ENCODE assay signal across 8 cellular contexts in the genomic region with DNA sequence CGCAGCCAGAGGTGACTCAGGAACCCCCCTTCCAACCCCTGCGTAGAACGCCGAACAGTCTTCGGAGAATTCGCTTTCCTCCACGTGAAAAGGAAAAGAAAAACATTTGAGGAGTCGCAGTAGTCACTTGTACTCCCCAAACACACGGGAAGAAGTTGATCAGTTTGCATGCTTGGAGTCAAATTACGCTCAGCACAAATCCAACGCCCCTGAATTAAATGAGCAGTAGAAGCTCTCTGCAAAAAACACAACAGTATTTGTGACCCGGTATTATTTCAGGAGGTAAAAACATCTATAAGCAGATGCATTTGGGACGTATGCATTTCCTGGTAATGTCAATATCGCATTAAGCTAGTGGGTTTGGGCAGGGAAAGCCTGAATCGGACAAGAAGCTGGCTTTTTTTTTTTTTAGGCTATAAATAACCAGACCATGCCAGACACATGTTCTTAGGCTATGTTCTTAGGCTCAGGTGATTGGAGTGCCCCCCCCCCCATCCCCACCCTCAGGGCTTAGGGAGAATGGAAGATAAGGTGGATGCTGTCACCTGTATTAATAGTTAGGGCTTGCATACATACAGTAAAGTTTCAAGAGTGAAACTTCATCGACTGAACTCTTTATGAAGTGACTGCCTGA. TPM values are rescaled to one million over a fixed set of nuclear protein-coding genes. Genes with fewer than 3 reads are reported as not detected.
DNase-seq lines count a peak whose midpoint lies in the region; ATAC-seq and TF ChIP-seq lines count a peak whose summit lies in the region.

No MANE protein-coding gene starts in this region.

- H3K27me3 Mint-ChIP-seq in chondrocyte (ENCODE audit: low read depth) = no peaks in the 10 kb centered on the region

- no peaks in the 10 kb centered on the region for H3K36me3 ChIP-seq in upper lobe of left lung

- no peak for TF ChIP-seq POLR2A in upper lobe of left lung (IDR thresholded peaks at IDR 0.05)

- H3K4me1 ChIP-seq in upper lobe of left lung = peaks cover 9 to 24% (median 22%) of the 10 kb centered on the region in 4 donors

- H3K9me3 ChIP-seq in upper lobe of left lung = no peaks in the 10 kb centered on the region

- H3K4me1 Mint-ChIP-seq in chondrocyte (ENCODE audit: low read depth) = peaks cover 19% of the 10 kb centered on the region

- H3K4me3 ChIP-seq in upper lobe of left lung = peak overlapping the region; percentile 55 to 89 (median 72)

- peak overlapping the region; percentile 83 to 95 (median 88) for H3K27ac ChIP-seq in upper lobe of left lung

- ATAC-seq in upper lobe of left lung (ENCODE audit: low FRiP score in 2 of 2) (peak in 1 of 2 donors; percentile 13), HG02610 (IDR thresholded peaks at IDR 0.05; ENCODE audit: unreplicated experiment) (no peak)

- no peak for TF ChIP-seq EP300 in upper lobe of left lung (IDR thresholded peaks at IDR 0.05)

- H3K27ac Mint-ChIP-seq in chondrocyte (ENCODE audit: unreplicated experiment) = peak overlapping the region; percentile 76

- peak overlapping the region; percentile 95 for H3K4me3 Mint-ChIP-seq in chondrocyte (ENCODE audit: unreplicated experiment)

- 1% methylated on average over 16 of the region's 16 CpGs for WGBS in upper lobe of left lung, 2 donors

- H3K36me3 Mint-ChIP-seq in chondrocyte (ENCODE audit: low read depth) = no peaks in the 10 kb centered on the region

- DNase-seq in NOMO-1 treated with DMSO at 0.1 percent for 48 hours (lab: John Stamatoyannopoulos, UW; ENCODE audit: unreplicated experiment) (peak; percentile 19), NOMO-1 treated with dmso at 0.1 percent for 144 hours (lab: John Stamatoyannopoulos, UW; ENCODE audit: unreplicated experiment) (no peak), NCI-H748 treated with DMSO at 0.1 percent for 48 hours (lab: John Stamatoyannopoulos, UW) (peak; percentile 21), chondrocyte (ENCODE audit: low spot score) (no peak), medulla oblongata (ENCODE audit: extremely low spot score) (peak; percentile 40), upper lobe of left lung (no peak)
- no peak for DNase-seq in stimulated activated CD4-positive, alpha-beta T cell treated with anti-CD3 and anti-CD28 coated beads, Interleukin-2, amount 100 ng/mL, for 48 hours

- no peaks in the 10 kb centered on the region for H3K27me3 ChIP-seq in upper lobe of left lung

- no peaks in the 10 kb centered on the region for H3K9me3 Mint-ChIP-seq in chondrocyte (ENCODE audit: low read depth)

- TF ChIP-seq CTCF in chondrocyte (IDR thresholded peaks at IDR 0.05) (no peak), upper lobe of left lung (IDR thresholded peaks at IDR 0.05) (no peak)

RNA-seq across cellular contexts. Expression of a gene that starts 0.9 kb away (rescaled TPM):
- total RNA-seq in chondrocyte = 13.7 to 32.9 TPM (median 14.0 TPM) in 3 replicates
- 10 to 100 TPM in 5 of 6 donors, 1 to 10 TPM in 1; 6.7 to 36.4 (median 20.7) TPM for total RNA-seq in upper lobe of left lung

Comparison
In these comparisons a context has a peak if more than half of its experiments do, and no peak if none do; other contexts are left out.
1. DNase-seq: peak in NOMO-1 treated with DMSO at 0.1 percent for 48 hours (single experiment), NCI-H748 treated with DMSO at 0.1 percent for 48 hours (single experiment) and medulla oblongata (single experiment); none in NOMO-1 treated with dmso at 0.1 percent for 144 hours (single experiment), chondrocyte (single experiment), upper lobe of left lung (0 of 2) and stimulated activated CD4-positive, alpha-beta T cell treated with anti-CD3 and anti-CD28 coated beads, Interleukin-2, amount 100 ng/mL, for 48 hours (0 of 2).